Comparison of ENCODE assay signal across 8 cellular contexts in genomic region chr10:70602665-70603438, GRCh38. TPM values are rescaled to one million over a fixed set of nuclear protein-coding genes. Genes with fewer than 3 reads are reported as not detected.
A peak's percentile ranks its signal among the peaks of the same experiment; 100 is the strongest.
DNase-seq lines count a peak whose midpoint lies in the region; ATAC-seq and TF ChIP-seq lines count a peak whose summit lies in the region.
"Had no signal": no experiment of that assay in that cellular context is flagged by ENCODE, and none has a peak within 500 bp of the region (broad histone marks: within the 10 kb centered on the region; RNA-seq: fewer than 3 reads in every experiment).

PRF1 (minus strand) TSS chr10:70602741; CDS start chr10:70600902, 1,839 bp downstream.

- no peak for TF ChIP-seq CTCF in omental fat pad (IDR thresholded peaks at IDR 0.05)
- no peak for TF ChIP-seq CTCF in upper lobe of left lung (IDR thresholded peaks at IDR 0.05)

- H3K36me3 ChIP-seq in upper lobe of left lung, result no peaks in the 10 kb centered on the region

- H3K27ac ChIP-seq in upper lobe of left lung, result peak within 1 kb of the TSS in 3 of 4 donors; percentile 18 to 69 (median 40)

- H3K4me1 ChIP-seq in upper lobe of left lung, result peaks cover 0 to 4% (median 0%) of the 10 kb centered on the region in 4 donors

- 85 to 93% methylated on average over 3 to 21 of the region's 21 CpGs for WGBS in upper lobe of left lung, 2 donors

- intact Hi-C loops in activated naive CD4-positive, alpha-beta T cell treated with anti-CD3 and anti-CD28 coated beads for 36 hours (cut with micrococcal nuclease), result loop anchor here (1.0 kb wide), 1 partner anchor 25 kb away; no protein-coding TSS in a partner anchor

- no peaks in the 10 kb centered on the region for H3K27me3 ChIP-seq in upper lobe of left lung

- no peaks in the 10 kb centered on the region for H3K9me3 Mint-ChIP-seq in activated naive CD4-positive, alpha-beta T cell treated with anti-CD3 and anti-CD28 coated beads for 36 hours

- peaks cover 5% of the 10 kb centered on the region for H3K36me3 Mint-ChIP-seq in activated naive CD4-positive, alpha-beta T cell treated with anti-CD3 and anti-CD28 coated beads for 36 hours (ENCODE audit: low read depth)

- ATAC-seq in omental fat pad (ENCODE audit: low FRiP score) (peak; percentile 35), upper lobe of left lung (ENCODE audit: low FRiP score in 2 of 2) (peak; percentile 45 to 48), HG03571 (IDR thresholded peaks at IDR 0.05; ENCODE audit: unreplicated experiment) (no peak)

- peak within 1 kb of the TSS; percentile 68 for H3K27ac Mint-ChIP-seq in activated naive CD4-positive, alpha-beta T cell treated with anti-CD3 and anti-CD28 coated beads for 36 hours

- H3K27me3 Mint-ChIP-seq in activated naive CD4-positive, alpha-beta T cell treated with anti-CD3 and anti-CD28 coated beads for 36 hours (ENCODE audit: low read depth), result no peaks in the 10 kb centered on the region

- peak; percentile 37 to 80 (median 68) for DNase-seq in activated CD4-positive, CD25-positive, alpha-beta regulatory T cell (lab: John Stamatoyannopoulos, UW)
- DNase-seq in activated naive CD4-positive, alpha-beta T cell treated with anti-CD3 and anti-CD28 coated beads for 36 hours, result peak; percentile 84
- DNase-seq in omental fat pad (ENCODE audit: low spot score) (no peak), upper lobe of left lung (peak; percentile 52 to 79), inferior parietal cortex (ENCODE audit: extremely low spot score) (no peak), NCI-H446 treated with DMSO at 0.1 percent for 48 hours (lab: John Stamatoyannopoulos, UW) (no peak)
- DNase-seq: IMR-90 had no signal

- TF ChIP-seq POLR2A in upper lobe of left lung (IDR thresholded peaks at IDR 0.05), result peak in 1 of 4 donors; percentile 52

- CTCF ChIA-PET in activated naive CD4-positive, alpha-beta T cell treated with anti-CD3 and anti-CD28 coated beads for 36 hours (lab: Charles Lee), result interaction anchor here (0.7 kb wide), 1 partner anchor 201 kb away, joined by 3 read pairs; no protein-coding TSS in a partner anchor

- peaks cover 33% of the 10 kb centered on the region for H3K4me1 Mint-ChIP-seq in activated naive CD4-positive, alpha-beta T cell treated with anti-CD3 and anti-CD28 coated beads for 36 hours (ENCODE audit: low read depth)

- H3K4me3 ChIP-seq in upper lobe of left lung, result peak within 1 kb of the TSS in 3 of 4 donors; percentile 26 to 38 (median 29)

- H3K4me3 Mint-ChIP-seq in activated naive CD4-positive, alpha-beta T cell treated with anti-CD3 and anti-CD28 coated beads for 36 hours, result peak within 1 kb of the TSS; percentile 82

- no peak for TF ChIP-seq EP300 in upper lobe of left lung (IDR thresholded peaks at IDR 0.05)

- H3K9me3 ChIP-seq in upper lobe of left lung, result no peaks in the 10 kb centered on the region

RNA-seq across cellular contexts. Expression of gene PRF1, which starts in this region (rescaled TPM):
- 1 to 10 TPM; 7.5 to 8.2 TPM for total RNA-seq in activated naive CD4-positive, alpha-beta T cell treated with anti-CD3 and anti-CD28 coated beads for 36 hours
- 10 to 100 TPM in 1 of 4 donors, 1 to 10 TPM in 3; 3.0 to 21.4 (median 3.6) TPM for total RNA-seq in omental fat pad
- total RNA-seq in upper lobe of left lung, result 10 to 100 TPM in 5 of 6 donors, 1 to 10 TPM in 1; 6.3 to 26.9 (median 15.9) TPM
- total RNA-seq: IMR-90 had no signal

Comparison
In these comparisons a context has a peak if more than half of its experiments do, and no peak if none do; other contexts are left out.
1. DNase-seq: peak in activated CD4-positive, CD25-positive, alpha-beta regulatory T cell (4 of 4), activated naive CD4-positive, alpha-beta T cell treated with anti-CD3 and anti-CD28 coated beads for 36 hours (single experiment) and upper lobe of left lung (2 of 2); none in omental fat pad (single experiment), inferior parietal cortex (single experiment) and NCI-H446 treated with DMSO at 0.1 percent for 48 hours (single experiment).